Comparison of ENCODE assay signal across 11 cellular contexts in the genomic region with DNA sequence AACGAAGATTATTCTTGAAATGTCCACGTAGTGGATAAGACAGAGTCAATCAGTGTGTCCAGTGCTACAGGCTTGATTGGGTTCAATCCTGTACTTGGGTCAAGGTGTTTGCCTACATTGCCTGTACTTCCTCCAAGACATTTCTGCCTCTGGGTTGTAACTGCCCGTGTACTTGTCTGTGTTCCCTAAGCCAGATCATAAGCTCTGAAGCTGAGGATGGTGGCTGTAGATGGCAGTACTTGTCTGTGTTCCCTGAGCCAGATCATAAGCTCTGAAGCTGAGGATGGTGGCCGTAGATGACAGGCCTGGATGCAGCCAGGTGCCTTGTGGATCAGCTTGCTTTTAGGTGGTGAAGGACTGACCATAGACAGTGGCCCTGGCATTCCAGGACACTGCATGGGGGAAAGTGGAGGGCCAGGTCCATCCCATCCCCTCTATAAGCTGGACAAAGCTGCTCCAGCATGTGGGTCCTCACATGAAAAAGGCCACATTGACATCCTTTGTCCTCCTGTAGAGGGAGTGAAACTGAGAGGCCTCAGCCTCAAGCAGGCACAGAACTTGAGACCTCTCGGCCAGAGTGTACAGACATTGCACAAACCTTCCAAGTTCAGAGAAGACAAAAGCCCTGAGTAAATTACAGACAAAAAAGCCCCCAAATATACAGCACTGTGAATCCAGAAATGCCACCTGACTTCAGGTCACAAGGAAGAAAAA. TPM values are rescaled to one million over a fixed set of nuclear protein-coding genes. Genes with fewer than 3 reads are reported as not detected.
DNase-seq lines count a peak whose midpoint lies in the region; ATAC-seq and TF ChIP-seq lines count a peak whose summit lies in the region.
"Had no signal": no experiment of that assay in that cellular context is flagged by ENCODE, and none has a peak within 500 bp of the region (broad histone marks: within the 10 kb centered on the region; RNA-seq: fewer than 3 reads in every experiment).

No MANE protein-coding gene starts in this region.

- H3K4me3 ChIP-seq in ACC112 (ENCODE audit: low read depth, low read length) (peak overlapping the region; percentile 86; the same call in 1 of the 2 replicates), DOHH2 (ENCODE audit: low read length) (peak overlapping the region; percentile 98; the same call in 1 of the 2 replicates), SU-DHL-6 (ENCODE audit: insufficient read depth, low read length, poor library complexity, severe bottlenecking) (no peak overlapping the region), SJCRH30 (no peak overlapping the region)

- ATAC-seq in HG02759 (IDR thresholded peaks at IDR 0.05; ENCODE audit: unreplicated experiment), result no peak

- H3K4me3 Mint-ChIP-seq in glutamatergic neuron (ENCODE audit: unreplicated experiment), result no peak overlapping the region

- H3K36me3 ChIP-seq in ACC112 (ENCODE audit: insufficient read depth, low read length), result peaks cover 13% of the 10 kb centered on the region
- H3K36me3 ChIP-seq in DOHH2 (ENCODE audit: control insufficient read depth, low read length), result peaks cover 79% of the 10 kb centered on the region
- peaks cover 8% of the 10 kb centered on the region; the same call in 1 of the 2 replicates for H3K36me3 ChIP-seq in SU-DHL-6 (ENCODE audit: low read length)
- H3K36me3 ChIP-seq in SJCRH30, result peaks cover 31% of the 10 kb centered on the region

- H3K4me2 ChIP-seq in DOHH2 (ENCODE audit: low read length) (peak overlapping the region; percentile 95), SU-DHL-6 (ENCODE audit: low read depth, low read length, poor library complexity, severe bottlenecking) (no peak overlapping the region)

- peaks cover 18% of the 10 kb centered on the region for H3K79me2 ChIP-seq in ACC112 (ENCODE audit: control insufficient read depth, insufficient read depth, low read length, unreplicated experiment)
- peaks cover 54% of the 10 kb centered on the region for H3K79me2 ChIP-seq in DOHH2 (ENCODE audit: control insufficient read depth, low read length)
- H3K79me2 ChIP-seq in SU-DHL-6 (ENCODE audit: insufficient read depth, low read length), result peaks cover 27% of the 10 kb centered on the region

- H3K27me3 Mint-ChIP-seq in glutamatergic neuron (ENCODE audit: unreplicated experiment), result peaks cover 5% of the 10 kb centered on the region

- H3K9me3 ChIP-seq in DOHH2 (ENCODE audit: control insufficient read depth, insufficient read depth, low read length) (no peaks in the 10 kb centered on the region), SU-DHL-6 (ENCODE audit: insufficient read depth, low read length) (no peaks in the 10 kb centered on the region), SJCRH30 (replicated peaks) (no peaks in the 10 kb centered on the region)
- H3K9me3 ChIP-seq: esophagus muscularis mucosa, neutrophil, suprapubic skin had no signal

- H4K20me1 ChIP-seq in DOHH2 (ENCODE audit: control insufficient read depth, insufficient read depth, low read depth, low read length) (no peaks in the 10 kb centered on the region), SU-DHL-6 (ENCODE audit: low read depth, low read length) (no peaks in the 10 kb centered on the region)

- peaks cover 5% of the 10 kb centered on the region for H3K4me1 ChIP-seq in ACC112 (ENCODE audit: control insufficient read depth, insufficient read depth, low read length, unreplicated experiment)
- H3K4me1 ChIP-seq in DOHH2 (ENCODE audit: control insufficient read depth, low read length), result peaks cover 37% of the 10 kb centered on the region
- no peaks in the 10 kb centered on the region for H3K4me1 ChIP-seq in SJCRH30

- H2AFZ ChIP-seq in ACC112 (ENCODE audit: low read length, unreplicated experiment) (no peak overlapping the region), SU-DHL-6 (ENCODE audit: low read depth, low read length, severe bottlenecking) (no peak overlapping the region)

- H3K9ac ChIP-seq in SU-DHL-6 (ENCODE audit: low read length), result no peak overlapping the region

- DNase-seq in glutamatergic neuron (no peak), NCI-H446 treated with DMSO at 0.1 percent for 48 hours (lab: John Stamatoyannopoulos, UW) (no peak), SJCRH30 (no peak), NCI-H2107 treated with DMSO at 0.1 percent for 48 hours (lab: John Stamatoyannopoulos, UW; ENCODE audit: unreplicated experiment) (no peak)

- TF ChIP-seq CTCF in DOHH2 (IDR thresholded peaks at IDR 0.05; ENCODE audit: low read depth, low read length, poor library complexity, severe bottlenecking) (no peak), SU-DHL-6 (IDR thresholded peaks at IDR 0.05; ENCODE audit: insufficient read depth, low read length, poor library complexity, severe bottlenecking) (no peak), glutamatergic neuron (IDR thresholded peaks at IDR 0.05; ENCODE audit: partially characterized antibody, unreplicated experiment) (no peak)

- no peak overlapping the region for H3K27ac ChIP-seq in ACC112 (ENCODE audit: low read depth, low read length)
- no peak overlapping the region; the same call in 1 of the 2 replicates for H3K27ac ChIP-seq in DOHH2 (ENCODE audit: low read depth, low read length)
- H3K27ac ChIP-seq in SU-DHL-6 (ENCODE audit: low read depth, low read length), result 0 out of 2 replicates have a peak overlapping the region, but pooled peaks have one; percentile 7
- no peak overlapping the region for H3K27ac ChIP-seq in SJCRH30
- H3K27ac ChIP-seq: neutrophil, suprapubic skin had no signal

- H3K27me3 ChIP-seq in ACC112 (ENCODE audit: insufficient read depth, low read length), result no peaks in the 10 kb centered on the region
- H3K27me3 ChIP-seq in DOHH2 (ENCODE audit: control insufficient read depth, low read length), result no peaks in the 10 kb centered on the region
- no peaks in the 10 kb centered on the region for H3K27me3 ChIP-seq in SU-DHL-6 (ENCODE audit: low read length)
- H3K27me3 ChIP-seq in SJCRH30, result no peaks in the 10 kb centered on the region
- H3K27me3 ChIP-seq: esophagus muscularis mucosa, suprapubic skin had no signal

- peaks cover 4% of the 10 kb centered on the region for H3K9me3 Mint-ChIP-seq in glutamatergic neuron (ENCODE audit: unreplicated experiment)

- peaks cover 22% of the 10 kb centered on the region for H3F3A ChIP-seq in DOHH2 (ENCODE audit: control insufficient read depth, insufficient read depth)
- peaks cover 13% of the 10 kb centered on the region for H3F3A ChIP-seq in SU-DHL-6 (ENCODE audit: insufficient read depth)

- no peaks in the 10 kb centered on the region for H3K9me2 ChIP-seq in DOHH2 (replicated peaks; ENCODE audit: control insufficient read depth, low read length)
- no peaks in the 10 kb centered on the region for H3K9me2 ChIP-seq in SU-DHL-6 (replicated peaks; ENCODE audit: insufficient read depth, low read length)

- peak overlapping the region; percentile 31 for H3K27ac Mint-ChIP-seq in glutamatergic neuron (ENCODE audit: unreplicated experiment)

- no peaks in the 10 kb centered on the region for H3K36me3 Mint-ChIP-seq in glutamatergic neuron (ENCODE audit: unreplicated experiment)

- peaks cover 6% of the 10 kb centered on the region for H3K4me1 Mint-ChIP-seq in glutamatergic neuron (ENCODE audit: low read depth, unreplicated experiment)

RNA-seq across cellular contexts. Expression of a gene that starts 2.0 kb away (rescaled TPM):
- 79.4 TPM for total RNA-seq in glutamatergic neuron (ENCODE audit: unreplicated experiment)
- 64.4 and 70.7 TPM in 2 replicates for total RNA-seq in SJCRH30 (2014; rRNA removed; shearing (Covaris generic))

RNA-seq across cellular contexts. Expression of a gene that starts 14.8 kb away (rescaled TPM):
- total RNA-seq in glutamatergic neuron (ENCODE audit: unreplicated experiment), result not detected
- 0.08 TPM in 1 of 2 replicates, not detected in the other for total RNA-seq in SJCRH30 (2014; rRNA removed; shearing (Covaris generic))
- total RNA-seq: esophagus muscularis mucosa had no signal

RNA-seq across cellular contexts. Expression of a gene that starts 37.9 kb away (rescaled TPM):
- 111 TPM for total RNA-seq in glutamatergic neuron (ENCODE audit: unreplicated experiment)
- total RNA-seq in SJCRH30 (2014; rRNA removed; shearing (Covaris generic)), result 93.1 and 97.5 TPM in 2 replicates

RNA-seq across cellular contexts. Expression of a gene that starts 49.4 kb away (rescaled TPM):
- total RNA-seq in glutamatergic neuron (ENCODE audit: unreplicated experiment), result 161 TPM
- 91.3 and 103 TPM in 2 replicates for total RNA-seq in SJCRH30 (2014; rRNA removed; shearing (Covaris generic))

Comparison
In these comparisons a context has a peak if more than half of its experiments do, and no peak if none do; other contexts are left out.
1. H3K4me3 ChIP-seq: peak in ACC112 (single experiment) and DOHH2 (single experiment); none in SU-DHL-6 (single experiment) and SJCRH30 (single experiment).